ENCODE assay signal across 21 cellular contexts in the genomic region with DNA sequence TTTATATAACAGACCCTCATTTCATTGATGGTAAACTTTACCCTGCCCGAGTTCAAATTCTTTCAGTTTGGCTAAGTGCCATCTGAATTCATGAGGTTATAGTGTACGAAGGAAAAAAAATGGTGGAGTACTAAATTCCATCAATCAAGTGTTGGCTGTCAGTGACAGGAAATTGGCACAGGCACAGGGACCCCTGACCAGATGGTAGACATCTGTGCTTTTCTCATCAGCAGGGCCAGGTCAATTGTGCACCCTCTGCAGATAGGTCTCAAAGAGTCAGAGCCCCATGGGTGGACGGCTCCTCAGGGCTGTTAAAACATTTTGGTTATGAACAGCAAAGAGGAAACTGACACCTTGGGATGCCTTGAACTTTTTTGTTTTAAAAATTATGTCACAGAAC.
"Had no signal": no experiment of that assay in that cellular context is flagged by ENCODE, and none has a peak within 500 bp of the region (broad histone marks: within the 10 kb centered on the region; RNA-seq: fewer than 3 reads in every experiment).

No MANE protein-coding gene starts in this region.

- DNase-seq: activated CD4-positive, alpha-beta T cell treated with anti-CD3 and anti-CD28 coated beads, Interleukin-2, amount 50 U/mL, for 4 hours; activated CD8-positive, alpha-beta memory T cell treated with anti-CD3 and anti-CD28 coated beads for 24 hours; activated CD8-positive, alpha-beta memory T cell treated with anti-CD3 and anti-CD28 coated beads, Interleukin-2, amount 50 U/mL, for 4 hours; activated naive CD4-positive, alpha-beta T cell; activated T-cell treated with anti-CD3 and anti-CD28 coated beads, Interleukin-2, amount 50 U/mL, for 24 hours; adrenal gland; effector memory CD8-positive, alpha-beta T cell; head of caudate nucleus; hypothalamus; left ventricle myocardium superior; midbrain; natural killer cell; psoas muscle; stimulated activated CD4-positive, alpha-beta T cell treated with anti-CD3 and anti-CD28 coated beads, Interleukin-4, amount 100 ng/mL, for 24 hours; stimulated activated naive CD4-positive, alpha-beta T cell treated with Interleukin-2 at 50 U/mL for 16 hours; T1000 had no signal

- H3K27ac ChIP-seq: adrenal gland, ascending aorta, breast epithelium, psoas muscle, right atrium auricular region had no signal

- H3K9me3 ChIP-seq: adrenal gland, ascending aorta, breast epithelium, psoas muscle, right atrium auricular region had no signal

- H3K36me3 ChIP-seq: adrenal gland, ascending aorta, breast epithelium, right atrium auricular region had no signal

- H3K27me3 ChIP-seq: adrenal gland, ascending aorta, breast epithelium, right atrium auricular region had no signal

- H3K4me3 ChIP-seq: adrenal gland, ascending aorta, breast epithelium, psoas muscle, right atrium auricular region had no signal

- ATAC-seq: effector memory CD8-positive, alpha-beta T cell; esophagus mucosa; left ventricle myocardium superior; natural killer cell; psoas muscle; WTC11 had no signal

- H3K4me1 ChIP-seq: adrenal gland, ascending aorta, breast epithelium, psoas muscle, right atrium auricular region had no signal
